1 cellular context compared by ENCODE assay signal in the genomic region with DNA sequence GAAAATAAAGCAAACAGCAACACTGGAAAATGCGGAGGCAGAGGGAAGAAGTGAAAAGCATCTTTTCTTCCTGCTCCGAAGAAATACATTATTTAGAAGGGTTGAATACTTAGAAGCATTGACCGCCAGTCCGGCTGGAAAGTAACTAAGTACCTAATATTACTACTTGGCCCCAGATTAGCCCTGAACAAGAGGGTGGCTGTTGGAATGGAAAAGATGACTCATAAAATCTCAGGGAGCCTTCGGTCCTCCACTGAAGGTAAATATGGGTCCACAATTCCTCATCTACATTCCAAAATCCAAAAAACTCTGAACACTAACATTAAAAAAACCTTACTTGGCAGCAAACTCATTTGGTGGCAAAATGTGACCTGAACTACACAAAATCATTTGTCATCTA.
A peak's percentile ranks its signal among the peaks of the same experiment; 100 is the strongest.
TF ChIP-seq lines count a peak whose summit lies in the region.

No MANE protein-coding gene starts in this region.

TF ChIP-seq in A549, 52 proteins besides CTCF, POLR2A, EP300 and RAD21 (continued from another document):
- no peak for TF ChIP-seq FOSL2 (IDR thresholded peaks at IDR 0.05)
- peak; percentile 46; the same call in 1 of the 2 replicates for TF ChIP-seq FOSL2 (CRISPR knock-in tag; IDR thresholded peaks at IDR 0.05)
- no peak for TF ChIP-seq NPAS2 (CRISPR knock-in tag; IDR thresholded peaks at IDR 0.05; ENCODE audit: borderline replicate concordance)
